In genomic region chr16:86868746-86869145, GRCh38 we compare ENCODE assay signal across 35 cellular contexts.
"Had no signal": no experiment of that assay in that cellular context is flagged by ENCODE, and none has a peak within 500 bp of the region (broad histone marks: within the 10 kb centered on the region; RNA-seq: fewer than 3 reads in every experiment).

No MANE protein-coding gene starts in this region.

- H3K4me3 Mint-ChIP-seq: activated CD4-positive, alpha-beta memory T cell treated with anti-CD3 and anti-CD28 coated beads for 36 hours; activated CD4-positive, alpha-beta T cell treated with anti-CD3 and anti-CD28 coated beads, Interleukin-2, amount 10 ng/mL, durations not matched to agents 24 days and 14 days; activated naive CD4-positive, alpha-beta T cell treated with anti-CD3 and anti-CD28 coated beads for 36 hours; activated naive CD8-positive, alpha-beta T cell treated with anti-CD3 and anti-CD28 coated beads for 36 hours; activated T-helper 1 cell treated with anti-CD3 and anti-CD28 coated beads, Interleukin-12 subunit alpha, Interleukin-12 subunit beta, Interleukin-2, Interleukin-4 antibody, amounts not matched to agents 30 ng/mL and 10 ng/mL and 1 ng/mL, durations not matched to agents 14 hours and 24 hours and 36 hours; natural killer cell treated with Interleukin-12 subunit alpha and Interleukin-12 subunit beta and Interleukin-15 and Interleukin-18, amount 100 ng/mL, for 72 hours; stimulated activated memory B cell treated with anti-CD40 and anti-IgM and Interleukin-4, amounts not matched to agents 10 μg/mL and 1 μg/mL and 100 μg/mL, for 72 hours; stimulated activated naive CD8-positive, alpha-beta T cell treated with anti-CD3 and anti-CD28 coated beads, Interleukin-15, amount 100 ng/mL, for 72 hours; T-helper 17 cell had no signal

- H3K36me3 ChIP-seq: adrenal gland, cardiac muscle cell, heart right ventricle, left lung, lower lobe of right lung, pancreas, prostate gland, upper lobe of left lung had no signal

- ATAC-seq: body of pancreas; esophagus mucosa; foreskin keratinocyte; heart right ventricle; left lung; lower lobe of right lung; mucosa of descending colon; natural killer cell treated with Interleukin-12 subunit alpha and Interleukin-12 subunit beta and Interleukin-15 and Interleukin-18, amount 100 ng/mL, for 72 hours; pancreas; sciatic nerve; stimulated activated memory B cell treated with anti-CD40 and anti-IgM and Interleukin-4, amounts not matched to agents 10 μg/mL and 1 μg/mL and 100 μg/mL, for 72 hours; stimulated activated naive CD8-positive, alpha-beta T cell treated with anti-CD3 and anti-CD28 coated beads, Interleukin-15, amount 100 ng/mL, for 72 hours; T-helper 17 cell had no signal

- H3K27ac Mint-ChIP-seq: activated CD4-positive, alpha-beta memory T cell treated with anti-CD3 and anti-CD28 coated beads for 36 hours; activated CD4-positive, alpha-beta T cell treated with anti-CD3 and anti-CD28 coated beads, Interleukin-2, amount 10 ng/mL, durations not matched to agents 24 days and 14 days; activated naive CD4-positive, alpha-beta T cell treated with anti-CD3 and anti-CD28 coated beads for 36 hours; activated naive CD8-positive, alpha-beta T cell treated with anti-CD3 and anti-CD28 coated beads for 36 hours; activated T-helper 1 cell treated with anti-CD3 and anti-CD28 coated beads, Interleukin-12 subunit alpha, Interleukin-12 subunit beta, Interleukin-2, Interleukin-4 antibody, amounts not matched to agents 30 ng/mL and 10 ng/mL and 1 ng/mL, durations not matched to agents 14 hours and 24 hours and 36 hours; natural killer cell treated with Interleukin-12 subunit alpha and Interleukin-12 subunit beta and Interleukin-15 and Interleukin-18, amount 100 ng/mL, for 72 hours; stimulated activated memory B cell treated with anti-CD40 and anti-IgM and Interleukin-4, amounts not matched to agents 10 μg/mL and 1 μg/mL and 100 μg/mL, for 72 hours; stimulated activated naive CD8-positive, alpha-beta T cell treated with anti-CD3 and anti-CD28 coated beads, Interleukin-15, amount 100 ng/mL, for 72 hours; T-helper 17 cell had no signal

- H3K36me3 Mint-ChIP-seq: activated CD4-positive, alpha-beta memory T cell treated with anti-CD3 and anti-CD28 coated beads for 36 hours; activated naive CD8-positive, alpha-beta T cell treated with anti-CD3 and anti-CD28 coated beads for 36 hours; natural killer cell treated with Interleukin-12 subunit alpha and Interleukin-12 subunit beta and Interleukin-15 and Interleukin-18, amount 100 ng/mL, for 72 hours; stimulated activated memory B cell treated with anti-CD40 and anti-IgM and Interleukin-4, amounts not matched to agents 10 μg/mL and 1 μg/mL and 100 μg/mL, for 72 hours had no signal

- H3K4me3 ChIP-seq: adrenal gland, body of pancreas, cardiac muscle cell, heart right ventricle, left lung, lower lobe of right lung, mucosa of descending colon, pancreas, prostate gland, skin epidermis, upper lobe of left lung had no signal

- H3K27me3 Mint-ChIP-seq: activated CD4-positive, alpha-beta T cell treated with anti-CD3 and anti-CD28 coated beads, Interleukin-2, amount 10 ng/mL, durations not matched to agents 24 days and 14 days; activated naive CD8-positive, alpha-beta T cell treated with anti-CD3 and anti-CD28 coated beads for 36 hours; stimulated activated naive CD8-positive, alpha-beta T cell treated with anti-CD3 and anti-CD28 coated beads, Interleukin-15, amount 100 ng/mL, for 72 hours had no signal

- DNase-seq: activated CD4-positive, alpha-beta memory T cell treated with anti-CD3 and anti-CD28 coated beads for 36 hours; activated CD4-positive, alpha-beta T cell treated with anti-CD3 and anti-CD28 coated beads, Interleukin-2, amount 10 ng/mL, durations not matched to agents 24 days and 14 days; activated CD4-positive, CD25-positive, alpha-beta regulatory T cell treated with anti-CD3 and anti-CD28 coated beads, Interleukin-2, amount 50 U/mL, for 72 hours; activated CD8-positive, alpha-beta memory T cell treated with anti-CD3 and anti-CD28 coated beads, Interleukin-2, amount 50 U/mL, for 4 hours; activated effector memory CD4-positive, alpha-beta T cell treated with anti-CD3 and anti-CD28 coated beads, Interleukin-2, amount 50 U/mL, for 16 hours; activated naive CD4-positive, alpha-beta T cell treated with anti-CD3 and anti-CD28 coated beads for 36 hours; activated naive CD8-positive, alpha-beta T cell treated with anti-CD3 and anti-CD28 coated beads for 36 hours; activated T-cell treated with anti-CD3 and anti-CD28 coated beads, Interleukin-2, amount 50 U/mL, for 1 hour; adrenal gland; body of pancreas; cortex of kidney; foreskin keratinocyte; heart right ventricle; left lung; lower lobe of right lung; mesendoderm; mucosa of descending colon; nucleus accumbens; retina; stimulated activated CD4-positive, alpha-beta T cell treated with anti-CD3 and anti-CD28 coated beads, Interleukin-4, amount 100 ng/mL, for 4 hours; stimulated activated CD8-positive, alpha-beta memory T cell treated with anti-CD3 and anti-CD28 coated beads, Interleukin-4, amount 100 ng/mL, for 48 hours; stimulated activated naive CD8-positive, alpha-beta T cell treated with anti-CD3 and anti-CD28 coated beads, Interleukin-15, amount 100 ng/mL, for 72 hours; substantia nigra; T-helper 17 cell; T1000 had no signal

- H3K4me1 ChIP-seq: adrenal gland, body of pancreas, foreskin keratinocyte, left lung, lower lobe of right lung, pancreas, prostate gland, upper lobe of left lung had no signal

- H3K27ac ChIP-seq: adrenal gland, body of pancreas, cardiac muscle cell, foreskin keratinocyte, heart right ventricle, left lung, lower lobe of right lung, pancreas, prostate gland, skin epidermis, upper lobe of left lung had no signal

- H3K27me3 ChIP-seq: adrenal gland, body of pancreas, cardiac muscle cell, foreskin keratinocyte, pancreas, upper lobe of left lung had no signal

- H3K9me3 Mint-ChIP-seq: activated naive CD8-positive, alpha-beta T cell treated with anti-CD3 and anti-CD28 coated beads for 36 hours; natural killer cell treated with Interleukin-12 subunit alpha and Interleukin-12 subunit beta and Interleukin-15 and Interleukin-18, amount 100 ng/mL, for 72 hours had no signal

- H3K4me1 Mint-ChIP-seq: activated CD4-positive, alpha-beta T cell treated with anti-CD3 and anti-CD28 coated beads, Interleukin-2, amount 10 ng/mL, durations not matched to agents 24 days and 14 days; stimulated activated memory B cell treated with anti-CD40 and anti-IgM and Interleukin-4, amounts not matched to agents 10 μg/mL and 1 μg/mL and 100 μg/mL, for 72 hours; stimulated activated naive CD8-positive, alpha-beta T cell treated with anti-CD3 and anti-CD28 coated beads, Interleukin-15, amount 100 ng/mL, for 72 hours; T-helper 17 cell had no signal

- H3K9me3 ChIP-seq: adrenal gland, left lung, lower lobe of right lung, mucosa of descending colon, pancreas, prostate gland had no signal
